ENCODE assay signal across 10 cellular contexts in the genomic region with DNA sequence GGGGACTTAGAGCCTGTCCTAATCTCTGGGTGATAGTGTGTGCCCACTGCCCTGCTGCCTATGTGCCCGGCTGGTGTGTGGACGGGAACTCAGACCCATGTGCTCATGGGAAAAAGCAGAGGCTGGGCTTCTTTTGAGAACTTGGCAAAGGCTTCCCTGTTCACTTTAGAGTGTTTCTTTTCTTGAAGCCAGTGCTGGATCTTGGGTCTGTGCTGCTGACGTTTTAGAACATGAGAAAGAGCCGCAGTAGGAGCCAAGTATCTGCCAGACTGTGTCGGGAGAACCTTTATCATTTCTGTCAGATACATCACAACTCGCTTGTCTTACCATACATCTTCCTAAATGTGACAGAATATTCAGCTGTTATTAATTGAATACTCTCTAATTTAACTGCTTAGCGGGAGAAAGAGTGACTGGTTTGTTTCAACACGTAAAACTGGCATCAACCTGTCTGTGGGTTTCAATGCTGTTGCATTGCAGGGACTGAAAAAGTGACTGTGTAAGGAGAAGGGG.
DNase-seq lines count a peak whose midpoint lies in the region; ATAC-seq and TF ChIP-seq lines count a peak whose summit lies in the region.
"Had no signal": no experiment of that assay in that cellular context is flagged by ENCODE, and none has a peak within 500 bp of the region (broad histone marks: within the 10 kb centered on the region; RNA-seq: fewer than 3 reads in every experiment).

No MANE protein-coding gene starts in this region.

- H3K36me3 Mint-ChIP-seq in activated CD4-positive, alpha-beta memory T cell treated with anti-CD3 and anti-CD28 coated beads for 36 hours, result no peaks in the 10 kb centered on the region

- CTCF ChIA-PET in activated CD4-positive, alpha-beta memory T cell treated with anti-CD3 and anti-CD28 coated beads for 36 hours (lab: Charles Lee), result no interaction called here

- H3K4me3 Mint-ChIP-seq in activated CD4-positive, alpha-beta memory T cell treated with anti-CD3 and anti-CD28 coated beads for 36 hours, result no peak overlapping the region

- TF ChIP-seq CTCF in body of pancreas (IDR thresholded peaks at IDR 0.05) (no peak), right atrium auricular region (IDR thresholded peaks at IDR 0.05) (no peak)

- POLR2A ChIA-PET in activated CD4-positive, alpha-beta memory T cell treated with anti-CD3 and anti-CD28 coated beads for 36 hours (lab: Charles Lee), result no interaction called here

- peaks cover 67% of the 10 kb centered on the region for H3K4me1 ChIP-seq in body of pancreas
- peaks cover 0 to 57% of the 10 kb centered on the region in 2 donors for H3K4me1 ChIP-seq in right atrium auricular region

- H3K27ac ChIP-seq in body of pancreas (peak overlapping the region; percentile 73 to 88 (median 81)), right atrium auricular region (peak overlapping the region; percentile 85 to 88)

- H3K4me1 Mint-ChIP-seq in activated CD4-positive, alpha-beta memory T cell treated with anti-CD3 and anti-CD28 coated beads for 36 hours (ENCODE audit: low read depth), result no peaks in the 10 kb centered on the region

- 12 to 20% methylated on average over 8 of the region's 8 CpGs for WGBS in body of pancreas, 2 donors

- H3K27ac Mint-ChIP-seq in activated CD4-positive, alpha-beta memory T cell treated with anti-CD3 and anti-CD28 coated beads for 36 hours, result no peak overlapping the region

- H3K9me3 Mint-ChIP-seq in activated CD4-positive, alpha-beta memory T cell treated with anti-CD3 and anti-CD28 coated beads for 36 hours, result no peaks in the 10 kb centered on the region

- H3K9me3 ChIP-seq in body of pancreas (no peaks in the 10 kb centered on the region), right atrium auricular region (no peaks in the 10 kb centered on the region)

- no peaks in the 10 kb centered on the region for H3K27me3 Mint-ChIP-seq in activated CD4-positive, alpha-beta memory T cell treated with anti-CD3 and anti-CD28 coated beads for 36 hours

- peak; percentile 67 for ATAC-seq in body of pancreas
- no peak for ATAC-seq in HG02852 (IDR thresholded peaks at IDR 0.05; ENCODE audit: unreplicated experiment)

- H3K4me3 ChIP-seq in body of pancreas (no peak overlapping the region), right atrium auricular region (peak overlapping the region in 1 of 2 donors; percentile 29)

- H3K27me3 ChIP-seq in body of pancreas, result no peaks in the 10 kb centered on the region
- H3K27me3 ChIP-seq in right atrium auricular region, result no peaks in the 10 kb centered on the region

- peak in 2 of 3 donors; percentile 25 to 30 for TF ChIP-seq POLR2A in body of pancreas (IDR thresholded peaks at IDR 0.05)

- intact Hi-C loops in body of pancreas (cut with DNase I), result no loop called here
- intact Hi-C loops in activated CD4-positive, alpha-beta memory T cell treated with anti-CD3 and anti-CD28 coated beads for 36 hours (cut with micrococcal nuclease), result no loop called here

- H3K36me3 ChIP-seq in body of pancreas (replicated peaks in 1 of 2; ENCODE audit: insufficient read depth in 1 of 2, low read depth in 2 of 2) (no peaks in the 10 kb centered on the region), right atrium auricular region (no peaks in the 10 kb centered on the region)

- peak; percentile 42 for DNase-seq in AG08395 (ENCODE audit: low spot score)
- peak; percentile 52 to 69 (median 65) for DNase-seq in body of pancreas
- no peak for DNase-seq in right atrium auricular region (ENCODE audit: low spot score)
- peak; percentile 63 for DNase-seq in pons (ENCODE audit: low spot score)
- no peak for DNase-seq in activated CD4-positive, alpha-beta T cell treated with anti-CD3 and anti-CD28 coated beads for 48 hours
- DNase-seq in NCI-H2029 (lab: John Stamatoyannopoulos, UW), result no peak
- DNase-seq in activated CD4-positive, alpha-beta memory T cell treated with anti-CD3 and anti-CD28 coated beads for 36 hours, result no peak
- DNase-seq: H7, NCI-H748 treated with DMSO at 0.1 percent for 48 hours had no signal

Comparison
In these comparisons a context has a peak if more than half of its experiments do, and no peak if none do; other contexts are left out.
1. DNase-seq: peak in AG08395 (single experiment), body of pancreas (4 of 4) and pons (single experiment); none in right atrium auricular region (single experiment), activated CD4-positive, alpha-beta T cell treated with anti-CD3 and anti-CD28 coated beads for 48 hours (single experiment), NCI-H2029 (single experiment) and activated CD4-positive, alpha-beta memory T cell treated with anti-CD3 and anti-CD28 coated beads for 36 hours (single experiment).